In genomic region chr19:40763963-40764362, GRCh38 we compare ENCODE assay signal across 1 cellular context.
A peak's percentile ranks its signal among the peaks of the same experiment; 100 is the strongest.
TF ChIP-seq lines count a peak whose summit lies in the region.

No MANE protein-coding gene starts in this region.

TF ChIP-seq in HepG2, 621 proteins besides CTCF, POLR2A, EP300 and RAD21:
- no peak for TF ChIP-seq TMF1 (CRISPR knock-in tag; IDR thresholded peaks at IDR 0.05; ENCODE audit: low read depth)
- TF ChIP-seq ZNF629 (CRISPR knock-in tag; conservative IDR thresholded peaks at IDR 0.05), result peak; percentile 44; the same call in 1 of the 2 replicates
- TF ChIP-seq, protein P1, sequence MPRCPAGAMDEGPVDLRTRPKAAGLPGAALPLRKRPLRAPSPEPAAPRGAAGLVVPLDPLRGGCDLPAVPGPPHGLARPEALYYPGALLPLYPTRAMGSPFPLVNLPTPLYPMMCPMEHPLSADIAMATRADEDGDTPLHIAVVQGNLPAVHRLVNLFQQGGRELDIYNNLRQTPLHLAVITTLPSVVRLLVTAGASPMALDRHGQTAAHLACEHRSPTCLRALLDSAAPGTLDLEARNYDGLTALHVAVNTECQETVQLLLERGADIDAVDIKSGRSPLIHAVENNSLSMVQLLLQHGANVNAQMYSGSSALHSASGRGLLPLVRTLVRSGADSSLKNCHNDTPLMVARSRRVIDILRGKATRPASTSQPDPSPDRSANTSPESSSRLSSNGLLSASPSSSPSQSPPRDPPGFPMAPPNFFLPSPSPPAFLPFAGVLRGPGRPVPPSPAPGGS (CRISPR knock-in tag; IDR thresholded peaks at IDR 0.05), result no peak
- TF ChIP-seq, protein P2, sequence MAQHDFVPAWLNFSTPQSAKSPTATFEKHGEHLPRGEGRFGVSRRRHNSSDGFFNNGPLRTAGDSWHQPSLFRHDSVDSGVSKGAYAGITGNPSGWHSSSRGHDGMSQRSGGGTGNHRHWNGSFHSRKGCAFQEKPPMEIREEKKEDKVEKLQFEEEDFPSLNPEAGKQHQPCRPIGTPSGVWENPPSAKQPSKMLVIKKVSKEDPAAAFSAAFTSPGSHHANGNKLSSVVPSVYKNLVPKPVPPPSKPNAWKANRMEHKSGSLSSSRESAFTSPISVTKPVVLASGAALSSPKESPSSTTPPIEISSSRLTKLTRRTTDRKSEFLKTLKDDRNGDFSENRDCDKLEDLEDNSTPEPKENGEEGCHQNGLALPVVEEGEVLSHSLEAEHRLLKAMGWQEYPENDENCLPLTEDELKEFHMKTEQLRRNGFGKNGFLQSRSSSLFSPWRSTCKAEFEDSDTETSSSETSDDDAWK (CRISPR knock-in tag; IDR thresholded peaks at IDR 0.05), result no peak
- no peak for TF ChIP-seq RORA (CRISPR knock-in tag; IDR thresholded peaks at IDR 0.05)
